8 cellular contexts compared by ENCODE assay signal in the genomic region with DNA sequence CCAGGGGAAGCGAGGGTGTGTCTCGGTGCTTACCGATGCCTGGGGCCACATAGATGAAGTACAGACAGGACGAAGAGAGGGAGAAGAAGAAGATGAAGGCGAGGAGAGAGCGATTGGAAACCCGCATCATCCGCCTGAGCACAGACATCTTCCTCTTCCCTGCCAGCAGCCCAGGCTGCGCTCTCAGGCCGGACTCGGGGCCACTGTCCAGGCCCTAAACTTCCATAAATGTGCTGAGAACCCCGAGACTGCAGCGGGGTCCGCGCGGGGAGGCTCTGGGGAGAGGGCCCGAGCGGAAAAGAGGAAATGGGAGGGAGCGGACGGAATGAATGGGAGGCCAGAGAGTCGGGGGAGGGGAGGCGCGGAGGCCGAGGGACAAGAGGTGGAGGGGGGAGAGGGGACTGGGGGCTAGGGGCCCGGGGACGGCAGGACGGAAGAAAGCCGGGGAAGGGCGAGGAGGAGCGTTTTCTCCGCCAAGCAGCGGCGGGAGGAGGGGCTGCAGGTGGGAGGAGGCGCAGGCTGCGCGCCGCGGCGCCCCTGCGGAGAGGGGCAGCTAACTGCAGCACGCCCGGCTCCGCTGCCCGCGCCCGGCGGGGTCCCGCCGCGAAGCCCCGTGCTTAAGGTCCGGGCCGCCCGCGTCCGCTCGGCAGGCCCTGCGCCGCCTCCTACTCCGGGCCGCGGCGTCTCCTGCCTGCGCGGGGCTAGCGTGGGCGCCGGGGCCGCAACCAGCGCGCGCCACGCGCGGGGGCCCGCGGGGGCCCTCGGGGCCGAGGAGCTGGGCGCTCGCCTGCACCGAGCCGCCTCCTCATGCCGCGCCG. TPM values are rescaled to one million over a fixed set of nuclear protein-coding genes. Genes with fewer than 3 reads are reported as not detected.
DNase-seq lines count a peak whose midpoint lies in the region; ATAC-seq and TF ChIP-seq lines count a peak whose summit lies in the region.

A gene with protein sequence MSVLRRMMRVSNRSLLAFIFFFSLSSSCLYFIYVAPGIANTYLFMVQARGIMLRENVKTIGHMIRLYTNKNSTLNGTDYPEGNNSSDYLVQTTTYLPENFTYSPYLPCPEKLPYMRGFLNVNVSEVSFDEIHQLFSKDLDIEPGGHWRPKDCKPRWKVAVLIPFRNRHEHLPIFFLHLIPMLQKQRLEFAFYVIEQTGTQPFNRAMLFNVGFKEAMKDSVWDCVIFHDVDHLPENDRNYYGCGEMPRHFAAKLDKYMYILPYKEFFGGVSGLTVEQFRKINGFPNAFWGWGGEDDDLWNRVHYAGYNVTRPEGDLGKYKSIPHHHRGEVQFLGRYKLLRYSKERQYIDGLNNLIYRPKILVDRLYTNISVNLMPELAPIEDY (minus strand): TSS at position 303 of the 818 bp plus-strand sequence. CDS start 155 bp downstream, at position 148.

- H3K36me3 Mint-ChIP-seq in activated naive CD8-positive, alpha-beta T cell treated with anti-CD3 and anti-CD28 coated beads, Interleukin-2, amount 10 ng/mL, durations not matched to agents 7 days and 5 days = no peaks in the 10 kb centered on the region

- peak within 1 kb of the TSS; percentile 71 for H2BK120ac ChIP-seq in trophoblast cell (ENCODE audit: insufficient read depth, low read length, poor library complexity)

- peaks cover 5% of the 10 kb centered on the region for H3K79me2 ChIP-seq in trophoblast cell (ENCODE audit: control insufficient read depth, insufficient read depth, low read length, poor library complexity)

- H3K27me3 ChIP-seq in BE2C = no peaks in the 10 kb centered on the region
- H3K27me3 ChIP-seq in heart left ventricle = no peaks in the 10 kb centered on the region
- no peaks in the 10 kb centered on the region for H3K27me3 ChIP-seq in trophoblast cell (ENCODE audit: insufficient read depth, low read length)

- H2AFZ ChIP-seq in trophoblast cell (ENCODE audit: insufficient read depth, low read length, poor library complexity) = peak within 1 kb of the TSS; percentile 81

- H2BK12ac ChIP-seq in trophoblast cell (ENCODE audit: low read length) = no peak within 1 kb of the TSS

- H2BK5ac ChIP-seq in trophoblast cell (ENCODE audit: low read depth, low read length, poor library complexity) = peak within 1 kb of the TSS; percentile 58

- H3K36me3 ChIP-seq in BE2C = no peaks in the 10 kb centered on the region
- H3K36me3 ChIP-seq in heart left ventricle = no peaks in the 10 kb centered on the region
- no peaks in the 10 kb centered on the region for H3K36me3 ChIP-seq in trophoblast cell (ENCODE audit: control insufficient read depth in 1 of 2, insufficient read depth in 2 of 2, low read length in 2 of 2)

- peak within 1 kb of the TSS; percentile 80 for H3K4ac ChIP-seq in trophoblast cell (ENCODE audit: low read depth, low read length)

- peak within 1 kb of the TSS; percentile 68 for H4K91ac ChIP-seq in trophoblast cell (ENCODE audit: low read depth, low read length)

- TF ChIP-seq POLR2A in heart left ventricle (IDR thresholded peaks at IDR 0.05) = no peak

- H3K4me1 ChIP-seq in BE2C (no peaks in the 10 kb centered on the region), heart left ventricle (peaks cover 0 to 16% (median 4%) of the 10 kb centered on the region in 12 donors), trophoblast cell (ENCODE audit: control insufficient read depth in 1 of 2, insufficient read depth in 2 of 2, low read length in 2 of 2) (peaks cover 6 to 22% of the 10 kb centered on the region in 2 experiments)

- intact Hi-C loops in heart left ventricle (cut with DNase I) = loop anchor here in 1 of 10 donors (5.0 kb wide), 1 partner anchor 38 kb away; no protein-coding TSS in a partner anchor

- DNase-seq in BE2C (peak; percentile 50), NCI-H82 treated with DMSO at 0.1 percent for 48 hours (lab: John Stamatoyannopoulos, UW; ENCODE audit: unreplicated experiment) (peak; percentile 41), heart left ventricle (peak in 4 of 5 donors; percentile 11 to 63 (median 32)), trophoblast cell (no peak), KG1 (lab: John Stamatoyannopoulos, UW) (no peak)
- no peak for DNase-seq in activated naive CD8-positive, alpha-beta T cell treated with anti-CD3 and anti-CD28 coated beads, Interleukin-2, amount 10 ng/mL, durations not matched to agents 7 days and 5 days

- no peak within 1 kb of the TSS for H2AK5ac ChIP-seq in trophoblast cell (ENCODE audit: low read length)

- peak within 1 kb of the TSS; percentile 94 for H3K9ac ChIP-seq in trophoblast cell (ENCODE audit: low read length)

- POLR2A ChIA-PET in activated naive CD8-positive, alpha-beta T cell treated with anti-CD3 and anti-CD28 coated beads, Interleukin-2, amount 10 ng/mL, durations not matched to agents 7 days and 5 days (lab: Charles Lee) = no interaction called here

- H3K9me3 Mint-ChIP-seq in activated naive CD8-positive, alpha-beta T cell treated with anti-CD3 and anti-CD28 coated beads, Interleukin-2, amount 10 ng/mL, durations not matched to agents 7 days and 5 days = no peaks in the 10 kb centered on the region

- peak within 1 kb of the TSS; percentile 75 for H4K8ac ChIP-seq in trophoblast cell (ENCODE audit: low read depth, low read length)

- no peak within 1 kb of the TSS for H3K23ac ChIP-seq in trophoblast cell (ENCODE audit: low read length)

- H3K4me3 Mint-ChIP-seq in activated naive CD8-positive, alpha-beta T cell treated with anti-CD3 and anti-CD28 coated beads, Interleukin-2, amount 10 ng/mL, durations not matched to agents 7 days and 5 days = peak within 1 kb of the TSS; percentile 80

- H3K4me1 Mint-ChIP-seq in activated naive CD8-positive, alpha-beta T cell treated with anti-CD3 and anti-CD28 coated beads, Interleukin-2, amount 10 ng/mL, durations not matched to agents 7 days and 5 days = peaks cover 13% of the 10 kb centered on the region

- TF ChIP-seq CTCF in BE2C (IDR thresholded peaks at IDR 0.05; ENCODE audit: low read depth, low read length) = no peak
- TF ChIP-seq CTCF in heart left ventricle (IDR thresholded peaks at IDR 0.05) = no peak

- H3K79me1 ChIP-seq in trophoblast cell (ENCODE audit: low read length) = peaks cover 9% of the 10 kb centered on the region

- H3K9me3 ChIP-seq in BE2C (no peaks in the 10 kb centered on the region), heart left ventricle (no peaks in the 10 kb centered on the region), trophoblast cell (ENCODE audit: insufficient read depth, low read depth, low read length) (no peaks in the 10 kb centered on the region)

- H3K27me3 Mint-ChIP-seq in activated naive CD8-positive, alpha-beta T cell treated with anti-CD3 and anti-CD28 coated beads, Interleukin-2, amount 10 ng/mL, durations not matched to agents 7 days and 5 days = peaks cover 65% of the 10 kb centered on the region

- peak within 1 kb of the TSS; percentile 79 for H3K14ac ChIP-seq in trophoblast cell (ENCODE audit: low read length)

- peak within 1 kb of the TSS; percentile 65 for H3K4me3 ChIP-seq in BE2C (ENCODE audit: low read depth, low read length)
- H3K4me3 ChIP-seq in heart left ventricle = peak within 1 kb of the TSS; percentile 55 to 84 (median 64)
- H3K4me3 ChIP-seq in trophoblast cell (ENCODE audit: low read depth, low read length) = peak within 1 kb of the TSS; percentile 80

- H3K4me2 ChIP-seq in trophoblast cell (ENCODE audit: low read length) = peak within 1 kb of the TSS; percentile 94

- 0 to 2% (median 1%) methylated on average over 67 to 86 of the region's 86 CpGs for WGBS in heart left ventricle, 4 donors
- no CpG with 5 or more reads among the region's 86 CpGs for WGBS in trophoblast cell (ENCODE audit: extremely low coverage, insufficient coverage, insufficient read length)

- peak within 1 kb of the TSS; percentile 77 for H4K12ac ChIP-seq in trophoblast cell (ENCODE audit: low read depth, low read length)

- peak within 1 kb of the TSS; percentile 46 for H3K27ac Mint-ChIP-seq in activated naive CD8-positive, alpha-beta T cell treated with anti-CD3 and anti-CD28 coated beads, Interleukin-2, amount 10 ng/mL, durations not matched to agents 7 days and 5 days

- peak; percentile 27 for ATAC-seq in GM18861 (IDR thresholded peaks at IDR 0.05; ENCODE audit: unreplicated experiment)
- ATAC-seq in HG03025 (IDR thresholded peaks at IDR 0.05; ENCODE audit: low FRiP score, unreplicated experiment) = peak; percentile 40
- ATAC-seq in activated naive CD8-positive, alpha-beta T cell treated with anti-CD3 and anti-CD28 coated beads, Interleukin-2, amount 10 ng/mL, durations not matched to agents 7 days and 5 days (ENCODE audit: low read depth) = peak; percentile 35
- peak in 3 of 4 donors; percentile 23 to 34 (median 32) for ATAC-seq in heart left ventricle

- H3K27ac ChIP-seq in heart left ventricle (peak within 1 kb of the TSS in 11 of 12 donors; percentile 34 to 84 (median 63)), trophoblast cell (ENCODE audit: low read depth, low read length) (peak within 1 kb of the TSS; percentile 91)

- peak within 1 kb of the TSS; percentile 79 for H3K18ac ChIP-seq in trophoblast cell (ENCODE audit: low read length)

RNA-seq across cellular contexts. Expression of the gene that starts here (rescaled TPM):
- 4.9 TPM for polyA plus RNA-seq in BE2C (2012; ENCODE audit: insufficient read depth, insufficient read length, low read depth)
- total RNA-seq in activated naive CD8-positive, alpha-beta T cell treated with anti-CD3 and anti-CD28 coated beads, Interleukin-2, amount 10 ng/mL, durations not matched to agents 7 days and 5 days = under 1 TPM; 0.48 to 0.58 TPM
- total RNA-seq in heart left ventricle = 10 to 100 TPM in 2 of 9 donors, 1 to 10 TPM in 7; 3.3 to 11.9 (median 7.0) TPM
- 1 to 10 TPM; 1.3 to 1.7 TPM for polyA plus RNA-seq in heart left ventricle
- 7.4 and 7.8 TPM in 2 replicates for polyA plus RNA-seq in trophoblast cell (2013)

Comparison
In these comparisons a context has a peak if more than half of its experiments do, and no peak if none do; other contexts are left out.
1. Peak in ATAC-seq in activated naive CD8-positive, alpha-beta T cell treated with anti-CD3 and anti-CD28 coated beads, Interleukin-2, amount 10 ng/mL, durations not matched to agents 7 days and 5 days; RNA of the gene not detected or under 1 TPM.
2. DNase-seq: peak in BE2C (single experiment), NCI-H82 treated with DMSO at 0.1 percent for 48 hours (single experiment) and heart left ventricle (4 of 5); none in activated naive CD8-positive, alpha-beta T cell treated with anti-CD3 and anti-CD28 coated beads, Interleukin-2, amount 10 ng/mL, durations not matched to agents 7 days and 5 days (single experiment), trophoblast cell (0 of 2) and KG1 (single experiment).
3. Peak in every context shown above with its lines, with median percentiles within 50 percentile points of each other: H3K4me3 ChIP-seq and ATAC-seq.